8 cellular contexts compared by ENCODE assay signal in the genomic region with DNA sequence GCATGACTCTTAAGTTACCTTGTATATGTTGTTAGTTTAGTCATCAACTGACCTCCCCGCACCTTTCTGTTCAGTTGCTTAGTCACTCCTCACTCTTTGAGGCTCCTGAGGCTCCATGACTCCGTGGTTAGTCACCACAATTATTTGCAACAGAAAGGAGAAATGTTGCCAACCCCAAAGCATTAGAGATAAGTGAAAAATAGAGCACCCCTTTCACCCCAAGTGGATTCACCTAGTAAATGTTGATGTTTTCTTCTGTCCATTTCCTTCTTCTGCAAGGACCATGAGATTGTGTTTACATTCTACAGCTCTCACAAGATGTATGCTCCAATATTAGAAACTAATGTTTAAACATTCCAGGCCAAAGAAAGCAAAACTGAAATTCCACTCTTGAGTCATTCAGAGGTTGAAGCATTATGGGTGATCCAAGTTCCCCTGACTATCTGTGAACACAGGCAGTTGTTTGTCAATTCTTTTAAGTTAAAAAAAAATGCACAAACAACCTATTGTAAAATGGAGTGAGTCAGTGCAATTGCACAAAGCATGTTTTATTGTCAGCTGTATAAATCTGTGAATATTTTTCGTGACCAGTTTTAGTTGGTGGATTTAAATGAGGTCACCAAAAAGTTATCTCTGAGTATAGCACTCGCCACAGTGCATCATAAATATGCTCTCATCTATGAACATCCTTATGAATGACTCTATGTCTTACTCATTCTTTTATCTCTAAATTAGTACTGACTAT.
DNase-seq lines count a peak whose midpoint lies in the region; ATAC-seq and TF ChIP-seq lines count a peak whose summit lies in the region.
"Had no signal": no experiment of that assay in that cellular context is flagged by ENCODE, and none has a peak within 500 bp of the region (broad histone marks: within the 10 kb centered on the region; RNA-seq: fewer than 3 reads in every experiment).

No MANE protein-coding gene starts in this region.

- H3K27me3 ChIP-seq in prostate gland (replicated peaks; ENCODE audit: insufficient read depth) = no peaks in the 10 kb centered on the region
- no peaks in the 10 kb centered on the region for H3K27me3 ChIP-seq in HAP-1 (ENCODE audit: low read depth)

- intact Hi-C loops in prostate gland (cut with DNase I) = no loop called here

- TF ChIP-seq CTCF in coronary artery (IDR thresholded peaks at IDR 0.05) (no peak), prostate gland (IDR thresholded peaks at IDR 0.05) (no peak)

- TF ChIP-seq POLR2A in prostate gland (IDR thresholded peaks at IDR 0.05) = no peak

- DNase-seq in coronary artery (ENCODE audit: low spot score) = no peak
- DNase-seq in putamen (ENCODE audit: low spot score) = peak; percentile 81
- no peak for DNase-seq in prostate gland (ENCODE audit: low spot score)
- no peak for DNase-seq in HAP-1 (ENCODE audit: low spot score in 2 of 2)
- DNase-seq: activated B cell treated with CpG ODN at 0.5 μM for 24 hours had no signal

- in situ Hi-C loops in HAP-1 (cut with MboI; ENCODE audit: low sequenced_read_pairs) = no loop called here

- H3K9me3 ChIP-seq in prostate gland (no peaks in the 10 kb centered on the region), HAP-1 (no peaks in the 10 kb centered on the region)

- no peaks in the 10 kb centered on the region for H3K4me1 ChIP-seq in prostate gland (replicated peaks)
- peaks cover 26% of the 10 kb centered on the region for H3K4me1 ChIP-seq in HAP-1

- no peaks in the 10 kb centered on the region for H3K36me3 ChIP-seq in prostate gland
- no peaks in the 10 kb centered on the region for H3K36me3 ChIP-seq in HAP-1 (replicated peaks)

- peak overlapping the region; percentile 5 for H3K4me3 ChIP-seq in coronary artery
- no peak overlapping the region for H3K4me3 ChIP-seq in prostate gland
- H3K4me3 ChIP-seq in HAP-1 = no peak overlapping the region

- ATAC-seq in GM19452 (IDR thresholded peaks at IDR 0.05; ENCODE audit: unreplicated experiment) = peak; percentile 85
- ATAC-seq in HG03521 (IDR thresholded peaks at IDR 0.05; ENCODE audit: unreplicated experiment) = peak; percentile 59
- no peak for ATAC-seq in HG03439 (IDR thresholded peaks at IDR 0.05; ENCODE audit: unreplicated experiment)

- H3K27ac ChIP-seq in coronary artery (no peak overlapping the region), prostate gland (no peak overlapping the region)

- WGBS in prostate gland = 29% methylated on average over 4 of the region's 4 CpGs
